ENCODE assay signal across 17 cellular contexts in genomic region chr3:197613187-197613586, GRCh38. TPM values are rescaled to one million over a fixed set of nuclear protein-coding genes. Genes with fewer than 3 reads are reported as not detected.
A peak's percentile ranks its signal among the peaks of the same experiment; 100 is the strongest.
DNase-seq lines count a peak whose midpoint lies in the region; ATAC-seq and FAIRE-seq lines count a peak whose summit lies in the region.
"Had no signal": no experiment of that assay in that cellular context is flagged by ENCODE, and none has a peak within 500 bp of the region (broad histone marks: within the 10 kb centered on the region; RNA-seq: fewer than 3 reads in every experiment).

No MANE protein-coding gene starts in this region.

- peak; percentile 61 for DNase-seq in activated CD4-positive, alpha-beta T cell treated with anti-CD3 and anti-CD28 coated beads for 36 hours
- no peak for DNase-seq in activated CD4-positive, alpha-beta T cell treated with anti-CD3 and anti-CD28 coated beads for 1 hour
- peak; percentile 73 for DNase-seq in activated CD4-positive, alpha-beta memory T cell treated with anti-CD3 and anti-CD28 coated beads for 36 hours
- DNase-seq in activated naive CD8-positive, alpha-beta T cell treated with anti-CD3 and anti-CD28 coated beads, Interleukin-2, amount 10 ng/mL, durations not matched to agents 7 days and 5 days: no peak
- peak; percentile 27 for DNase-seq in stimulated activated CD4-positive, alpha-beta T cell treated with anti-CD3 and anti-CD28 coated beads, Interleukin-4, amount 100 ng/mL, for 1 hour
- DNase-seq in dedifferentiated amniotic fluid mesenchymal stem cell (ENCODE audit: extremely low spot score): no peak
- DNase-seq in small intestine: no peak
- DNase-seq: NCI-H2081; NCI-H774; nephron progenitor cell; Right ventricle myocardium superior; stimulated activated naive CD4-positive, alpha-beta T cell treated with Interleukin-2 at 50 U/mL for 16 hours had no signal

- no peak overlapping the region for H3K27ac ChIP-seq in small intestine (ENCODE audit: low read depth in 1 of 2, low read length in 1 of 2)
- H3K27ac ChIP-seq: breast epithelium, right atrium auricular region, vagina had no signal

- no peaks in the 10 kb centered on the region for H3K27me3 Mint-ChIP-seq in activated CD4-positive, alpha-beta T cell treated with anti-CD3 and anti-CD28 coated beads for 36 hours
- H3K27me3 Mint-ChIP-seq in activated CD4-positive, alpha-beta memory T cell treated with anti-CD3 and anti-CD28 coated beads for 36 hours: no peaks in the 10 kb centered on the region
- no peaks in the 10 kb centered on the region for H3K27me3 Mint-ChIP-seq in activated naive CD8-positive, alpha-beta T cell treated with anti-CD3 and anti-CD28 coated beads, Interleukin-2, amount 10 ng/mL, durations not matched to agents 7 days and 5 days

- peaks cover 7 to 14% of the 10 kb centered on the region in 2 donors for H3K36me3 ChIP-seq in small intestine (ENCODE audit: control insufficient read depth in 2 of 2, insufficient read depth in 2 of 2, low read length in 2 of 2)
- H3K36me3 ChIP-seq: breast epithelium had no signal

- H3K4me3 Mint-ChIP-seq in activated CD4-positive, alpha-beta T cell treated with anti-CD3 and anti-CD28 coated beads for 36 hours: no peak overlapping the region
- peak overlapping the region; percentile 5 for H3K4me3 Mint-ChIP-seq in activated CD4-positive, alpha-beta memory T cell treated with anti-CD3 and anti-CD28 coated beads for 36 hours
- peak overlapping the region; percentile 42 for H3K4me3 Mint-ChIP-seq in activated naive CD8-positive, alpha-beta T cell treated with anti-CD3 and anti-CD28 coated beads, Interleukin-2, amount 10 ng/mL, durations not matched to agents 7 days and 5 days
- H3K4me3 Mint-ChIP-seq: nephron progenitor cell had no signal

- intact Hi-C loops in activated CD4-positive, alpha-beta T cell treated with anti-CD3 and anti-CD28 coated beads for 36 hours (cut with DNase I, micrococcal nuclease): loop anchor here (1.0 to 2.0 kb wide), 2 partner anchors 14 kb away; no protein-coding TSS in a partner anchor
- intact Hi-C loops in activated CD4-positive, alpha-beta memory T cell treated with anti-CD3 and anti-CD28 coated beads for 36 hours (cut with micrococcal nuclease): loop anchor here (5.0 to 10.0 kb wide), 2 partner anchors 56 to 122 kb away; partner anchors contain the start of genes BDH1 and RUBCN

- CTCF ChIA-PET in activated CD4-positive, alpha-beta T cell treated with anti-CD3 and anti-CD28 coated beads for 36 hours (lab: Charles Lee): interaction anchor here (0.8 to 9.0 kb wide), 4 partner anchors 14 to 138 kb away, joined by 3 to 73 read pairs (median 4); no protein-coding TSS in a partner anchor
- CTCF ChIA-PET in activated CD4-positive, alpha-beta memory T cell treated with anti-CD3 and anti-CD28 coated beads for 36 hours (lab: Charles Lee): interaction anchor here (8.6 kb wide), 1 partner anchor 14 kb away, joined by 81 read pairs; no protein-coding TSS in a partner anchor

- H3K27ac Mint-ChIP-seq in activated CD4-positive, alpha-beta T cell treated with anti-CD3 and anti-CD28 coated beads for 36 hours: peak overlapping the region; percentile 74
- peak overlapping the region; percentile 80 for H3K27ac Mint-ChIP-seq in activated CD4-positive, alpha-beta memory T cell treated with anti-CD3 and anti-CD28 coated beads for 36 hours
- H3K27ac Mint-ChIP-seq in activated naive CD8-positive, alpha-beta T cell treated with anti-CD3 and anti-CD28 coated beads, Interleukin-2, amount 10 ng/mL, durations not matched to agents 7 days and 5 days: peak overlapping the region; percentile 89
- H3K27ac Mint-ChIP-seq: nephron progenitor cell had no signal

- ATAC-seq in activated CD4-positive, alpha-beta T cell treated with anti-CD3 and anti-CD28 coated beads for 36 hours: peak; percentile 93
- ATAC-seq in activated naive CD8-positive, alpha-beta T cell treated with anti-CD3 and anti-CD28 coated beads, Interleukin-2, amount 10 ng/mL, durations not matched to agents 7 days and 5 days (ENCODE audit: low read depth): peak; percentile 95
- no peak for ATAC-seq in GM18520 (IDR thresholded peaks at IDR 0.05; ENCODE audit: unreplicated experiment)

- H3K4me1 Mint-ChIP-seq in activated CD4-positive, alpha-beta T cell treated with anti-CD3 and anti-CD28 coated beads for 36 hours: peaks cover 17% of the 10 kb centered on the region
- H3K4me1 Mint-ChIP-seq in activated CD4-positive, alpha-beta memory T cell treated with anti-CD3 and anti-CD28 coated beads for 36 hours (ENCODE audit: low read depth): peaks cover 21% of the 10 kb centered on the region
- H3K4me1 Mint-ChIP-seq in activated naive CD8-positive, alpha-beta T cell treated with anti-CD3 and anti-CD28 coated beads, Interleukin-2, amount 10 ng/mL, durations not matched to agents 7 days and 5 days: peaks cover 19% of the 10 kb centered on the region
- H3K4me1 Mint-ChIP-seq: nephron progenitor cell had no signal

- no peak overlapping the region for H3K4me3 ChIP-seq in small intestine (ENCODE audit: low read depth in 1 of 2, low read length in 2 of 2)
- H3K4me3 ChIP-seq: breast epithelium, right atrium auricular region, vagina had no signal

- no peaks in the 10 kb centered on the region for H3K9me3 ChIP-seq in small intestine (ENCODE audit: control insufficient read depth, low read depth)
- H3K9me3 ChIP-seq: breast epithelium, right atrium auricular region, vagina had no signal

- no peak for FAIRE-seq in small intestine (lab: Jason Lieb, UNC)
- FAIRE-seq: A204.1 had no signal

- peaks cover 62% of the 10 kb centered on the region for H3K36me3 Mint-ChIP-seq in activated CD4-positive, alpha-beta T cell treated with anti-CD3 and anti-CD28 coated beads for 36 hours (ENCODE audit: low read depth)
- H3K36me3 Mint-ChIP-seq in activated CD4-positive, alpha-beta memory T cell treated with anti-CD3 and anti-CD28 coated beads for 36 hours: peaks cover 65% of the 10 kb centered on the region
- peaks cover 68% of the 10 kb centered on the region for H3K36me3 Mint-ChIP-seq in activated naive CD8-positive, alpha-beta T cell treated with anti-CD3 and anti-CD28 coated beads, Interleukin-2, amount 10 ng/mL, durations not matched to agents 7 days and 5 days

- POLR2A ChIA-PET in activated CD4-positive, alpha-beta T cell treated with anti-CD3 and anti-CD28 coated beads for 36 hours (lab: Charles Lee): no interaction called here
- POLR2A ChIA-PET in activated CD4-positive, alpha-beta memory T cell treated with anti-CD3 and anti-CD28 coated beads for 36 hours (lab: Charles Lee): no interaction called here
- POLR2A ChIA-PET in activated naive CD8-positive, alpha-beta T cell treated with anti-CD3 and anti-CD28 coated beads, Interleukin-2, amount 10 ng/mL, durations not matched to agents 7 days and 5 days (lab: Charles Lee): interaction anchor here (0.6 to 1.2 kb wide), 5 partner anchors 12 to 29 kb away, joined by 3 to 4 read pairs (median 3); no protein-coding TSS in a partner anchor

- peaks cover 23% of the 10 kb centered on the region for H3K9me3 Mint-ChIP-seq in activated CD4-positive, alpha-beta T cell treated with anti-CD3 and anti-CD28 coated beads for 36 hours (ENCODE audit: low read depth)
- H3K9me3 Mint-ChIP-seq in activated CD4-positive, alpha-beta memory T cell treated with anti-CD3 and anti-CD28 coated beads for 36 hours: peaks cover 25% of the 10 kb centered on the region
- H3K9me3 Mint-ChIP-seq in activated naive CD8-positive, alpha-beta T cell treated with anti-CD3 and anti-CD28 coated beads, Interleukin-2, amount 10 ng/mL, durations not matched to agents 7 days and 5 days: peaks cover 11% of the 10 kb centered on the region

- WGBS in small intestine, 3 donors: 75 to 98% (median 86%) methylated on average over 6 of the region's 6 CpGs

- H3K4me1 ChIP-seq in small intestine (ENCODE audit: control insufficient read depth in 2 of 2, insufficient read depth in 1 of 2, low read depth in 1 of 2, low read length in 1 of 2): no peaks in the 10 kb centered on the region
- H3K4me1 ChIP-seq: breast epithelium, right atrium auricular region, vagina had no signal

- H3K27me3 ChIP-seq in small intestine (ENCODE audit: control insufficient read depth in 2 of 2, insufficient read depth in 2 of 2, low read length in 2 of 2): no peaks in the 10 kb centered on the region
- H3K27me3 ChIP-seq: breast epithelium, right atrium auricular region, vagina had no signal

RNA-seq across cellular contexts. Expression of gene BDH1, which starts 57.4 kb away (rescaled TPM):
- total RNA-seq in activated CD4-positive, alpha-beta T cell treated with anti-CD3 and anti-CD28 coated beads for 36 hours: 10 to 100 TPM; 84.9 to 85.1 TPM
- total RNA-seq in activated CD4-positive, alpha-beta memory T cell treated with anti-CD3 and anti-CD28 coated beads for 36 hours: 10 to 100 TPM; 86.6 to 90.5 TPM
- 100 to 1,000 TPM; 108 to 114 TPM for total RNA-seq in activated naive CD8-positive, alpha-beta T cell treated with anti-CD3 and anti-CD28 coated beads, Interleukin-2, amount 10 ng/mL, durations not matched to agents 7 days and 5 days
- 100 to 1,000 TPM in 1 of 3 donors, 10 to 100 TPM in 2; 71.1 to 101 (median 84.1) TPM for polyA plus RNA-seq in small intestine

Comparison
In these comparisons a context has a peak if more than half of its experiments do, and no peak if none do; other contexts are left out.
1. DNase-seq: peak in activated CD4-positive, alpha-beta T cell treated with anti-CD3 and anti-CD28 coated beads for 36 hours (single experiment), activated CD4-positive, alpha-beta memory T cell treated with anti-CD3 and anti-CD28 coated beads for 36 hours (single experiment) and stimulated activated CD4-positive, alpha-beta T cell treated with anti-CD3 and anti-CD28 coated beads, Interleukin-4, amount 100 ng/mL, for 1 hour (single experiment); none in activated CD4-positive, alpha-beta T cell treated with anti-CD3 and anti-CD28 coated beads for 1 hour (single experiment), activated naive CD8-positive, alpha-beta T cell treated with anti-CD3 and anti-CD28 coated beads, Interleukin-2, amount 10 ng/mL, durations not matched to agents 7 days and 5 days (single experiment), dedifferentiated amniotic fluid mesenchymal stem cell (single experiment) and small intestine (single experiment).
2. Peak in every context shown above with its lines, with median percentiles within 50 percentile points of each other: H3K27ac Mint-ChIP-seq.